In the genomic region with DNA sequence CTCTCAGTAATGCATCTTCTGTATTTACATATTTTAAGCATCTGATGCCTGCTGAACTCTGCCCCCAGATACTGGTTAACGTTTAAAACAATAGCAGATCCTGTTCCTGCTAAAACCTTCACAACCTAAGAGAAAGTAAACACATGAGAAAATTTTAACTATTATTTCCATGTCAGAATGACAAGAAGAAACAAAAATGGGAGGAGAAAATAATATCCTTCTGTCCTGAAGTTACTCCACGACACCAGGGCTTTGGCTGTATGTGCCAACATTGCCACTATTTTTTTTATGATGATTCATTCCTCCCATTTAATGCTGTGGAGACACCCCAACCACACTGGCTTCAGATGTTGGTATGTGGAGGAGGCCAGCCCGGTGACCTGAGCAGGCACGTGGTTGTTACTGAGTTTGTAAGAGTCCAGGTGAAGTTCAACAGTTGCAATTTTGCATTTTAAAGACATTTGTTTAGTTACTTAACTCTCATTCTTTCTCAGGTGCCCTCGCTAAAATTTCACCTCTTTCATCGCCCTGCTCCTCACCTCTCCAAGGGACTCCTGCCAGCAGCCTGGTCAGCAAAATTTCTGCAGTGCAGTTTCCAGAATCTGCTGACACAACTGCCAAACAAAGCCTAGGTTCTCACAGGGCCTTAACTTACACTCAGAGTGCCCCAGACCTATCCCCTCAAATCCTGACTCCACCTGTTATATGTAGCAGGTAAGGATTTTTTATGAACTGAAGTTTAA, we compare ENCODE assay signal across 10 cellular contexts.
DNase-seq lines count a peak whose midpoint lies in the region; ATAC-seq, FAIRE-seq and TF ChIP-seq lines count a peak whose summit lies in the region.
"Had no signal": no experiment of that assay in that cellular context is flagged by ENCODE, and none has a peak within 500 bp of the region (broad histone marks: within the 10 kb centered on the region; RNA-seq: fewer than 3 reads in every experiment).

No MANE protein-coding gene starts in this region.

- H3K79me2 ChIP-seq in HCT116 (ENCODE audit: insufficient read depth, low read length): no peaks in the 10 kb centered on the region
- no peaks in the 10 kb centered on the region for H3K79me2 ChIP-seq in astrocyte (ENCODE audit: insufficient read depth, low read length)

- no peaks in the 10 kb centered on the region for H3K9me3 Mint-ChIP-seq in astrocyte (ENCODE audit: unreplicated experiment)
- H3K9me3 Mint-ChIP-seq: nephron progenitor cell had no signal

- peaks cover 9% of the 10 kb centered on the region for H3K4me1 Mint-ChIP-seq in astrocyte (ENCODE audit: low read depth, unreplicated experiment)

- POLR2A ChIA-PET in HCT116 (lab: Charles Lee): no interaction called here

- TF ChIP-seq POLR2A in HCT116 (IDR thresholded peaks at IDR 0.05; ENCODE audit: borderline replicate concordance, extremely low read depth, insufficient read depth, insufficient read length) (no peak), prostate gland (IDR thresholded peaks at IDR 0.05) (no peak)

- H3K4me1 ChIP-seq in HCT116 (ENCODE audit: control insufficient read depth in 1 of 2, insufficient read depth in 2 of 2, low read length in 2 of 2) (peaks cover 6 to 7% of the 10 kb centered on the region in 2 experiments; a peak in 3 of 4 replicates), astrocyte (ENCODE audit: insufficient read depth, low read length) (peaks cover 4% of the 10 kb centered on the region), heart right ventricle (peaks cover 3 to 42% (median 21%) of the 10 kb centered on the region in 9 donors), prostate gland (replicated peaks) (peaks cover 13% of the 10 kb centered on the region)

- peak; percentile 62 for ATAC-seq in HCT116
- peak; percentile 49 to 88 (median 70) for ATAC-seq in heart right ventricle
- ATAC-seq in HG02870 (IDR thresholded peaks at IDR 0.05; ENCODE audit: unreplicated experiment): no peak
- ATAC-seq in GM21423 (IDR thresholded peaks at IDR 0.05; ENCODE audit: unreplicated experiment): no peak

- no peak overlapping the region for H3K27ac ChIP-seq in HCT116 (ENCODE audit: low read depth, low read length)
- no peak overlapping the region for H3K27ac ChIP-seq in astrocyte (ENCODE audit: low read depth, low read length)
- H3K27ac ChIP-seq in heart right ventricle: peak overlapping the region in 6 of 10 donors; percentile 3 to 58 (median 31)
- H3K27ac ChIP-seq in prostate gland: peak overlapping the region in 1 of 2 donors; percentile 14

- TF ChIP-seq RAD21 in HCT116 (IDR thresholded peaks at IDR 0.05; ENCODE audit: low read depth): no peak

- 35 to 38% methylated on average over 6 of the region's 6 CpGs for WGBS in heart right ventricle, 2 donors
- 26% methylated on average over 6 of the region's 6 CpGs for WGBS in prostate gland

- no peaks in the 10 kb centered on the region for H3K9me3 ChIP-seq in HCT116 (ENCODE audit: control insufficient read depth in 1 of 2, insufficient read depth in 1 of 2, low read depth in 1 of 2, low read length in 2 of 2)
- no peaks in the 10 kb centered on the region for H3K9me3 ChIP-seq in astrocyte (ENCODE audit: insufficient read depth, low read depth, low read length)
- H3K9me3 ChIP-seq in heart right ventricle: no peaks in the 10 kb centered on the region
- H3K9me3 ChIP-seq in prostate gland: no peaks in the 10 kb centered on the region

- H3K9ac ChIP-seq in HCT116 (ENCODE audit: low read length): no peak overlapping the region
- no peak overlapping the region for H3K9ac ChIP-seq in astrocyte (ENCODE audit: low read length)

- H3K36me3 ChIP-seq in HCT116 (ENCODE audit: control insufficient read depth in 1 of 2, insufficient read depth in 2 of 2, low read length in 2 of 2) (no peaks in the 10 kb centered on the region), astrocyte (ENCODE audit: insufficient read depth, low read length) (no peaks in the 10 kb centered on the region), heart right ventricle (peaks cover 0 to 49% (median 5%) of the 10 kb centered on the region in 9 donors), prostate gland (no peaks in the 10 kb centered on the region)

- H4K20me1 ChIP-seq in HCT116 (ENCODE audit: insufficient read depth) (no peaks in the 10 kb centered on the region), astrocyte (ENCODE audit: insufficient read depth, low read length) (no peaks in the 10 kb centered on the region)

- intact Hi-C loops in HCT116 (cut with micrococcal nuclease): no loop called here
- intact Hi-C loops in heart right ventricle (cut with DNase I): loop anchor here in 4 of 10 donors (10.0 kb wide), 3 partner anchors 715 to 885 kb away; no protein-coding TSS in a partner anchor
- intact Hi-C loops in prostate gland (cut with DNase I): loop anchor here (5.0 kb wide), 1 partner anchor 357 kb away; no protein-coding TSS in a partner anchor

- CTCF ChIA-PET in HCT116 (lab: Charles Lee): no interaction called here

- no peak overlapping the region for H3K27ac Mint-ChIP-seq in astrocyte (ENCODE audit: unreplicated experiment)

- peaks cover 1% of the 10 kb centered on the region for H3K36me3 Mint-ChIP-seq in astrocyte (ENCODE audit: low read depth, unreplicated experiment)

- no peak for FAIRE-seq in astrocyte (lab: Jason Lieb, UNC)

- H3K27me3 ChIP-seq in HCT116 (ENCODE audit: insufficient read depth, low read length) (no peaks in the 10 kb centered on the region), astrocyte (ENCODE audit: insufficient read depth, low read length) (no peaks in the 10 kb centered on the region), heart right ventricle (no peaks in the 10 kb centered on the region), prostate gland (replicated peaks; ENCODE audit: insufficient read depth) (no peaks in the 10 kb centered on the region)

- H2AFZ ChIP-seq in HCT116 (ENCODE audit: low read depth, low read length, poor library complexity, severe bottlenecking): peak overlapping the region; percentile 31
- H2AFZ ChIP-seq in astrocyte (ENCODE audit: low read depth, low read length): no peak overlapping the region

- DNase-seq in HCT116 (ENCODE audit: low read depth, low spot score) (no peak), astrocyte (ENCODE audit: low read depth) (peak; percentile 76), heart right ventricle (peak in 1 of 2 donors; percentile 35), prostate gland (ENCODE audit: low spot score) (peak; percentile 27), cerebellar nuclear complex (lab: John Stamatoyannopoulos, UW) (no peak), NCI-H82 (lab: John Stamatoyannopoulos, UW) (no peak)
- DNase-seq: NCI-H1092 treated with DMSO at 0.1 percent for 48 hours, nephron progenitor cell had no signal

- BruUV-seq in HCT116 (replicated peaks; lab: Mats Ljungman, UMichigan): no TSS peak

- H3K4me2 ChIP-seq in HCT116 (ENCODE audit: low read length): no peak overlapping the region; the same call in 1 of the 2 replicates
- H3K4me2 ChIP-seq in astrocyte (ENCODE audit: low read length): peak overlapping the region; percentile 16

- no peaks in the 10 kb centered on the region for H3K9me2 ChIP-seq in HCT116 (ENCODE audit: insufficient read depth)

- H3K4me3 ChIP-seq in HCT116 (replicated peaks in 1 of 2; ENCODE audit: low read depth in 1 of 2, low read length in 2 of 2): no peak overlapping the region
- H3K4me3 ChIP-seq in astrocyte (ENCODE audit: insufficient read depth, low read depth, low read length): no peak overlapping the region
- no peak overlapping the region for H3K4me3 ChIP-seq in heart right ventricle
- H3K4me3 ChIP-seq in prostate gland: no peak overlapping the region

- TF ChIP-seq CTCF in HCT116 (IDR thresholded peaks at IDR 0.05 in 2 of 3, conservative IDR thresholded peaks at IDR 0.05 in 1 of 3; ENCODE audit: borderline replicate concordance in 1 of 3, insufficient read depth in 1 of 3, low read depth in 2 of 3, low read length in 2 of 3) (no peak), astrocyte (IDR thresholded peaks at IDR 0.05; ENCODE audit: insufficient read depth, low read depth, low read length) (no peak), heart right ventricle (IDR thresholded peaks at IDR 0.05) (no peak), prostate gland (IDR thresholded peaks at IDR 0.05) (no peak)

- H3K4me3 Mint-ChIP-seq in astrocyte (ENCODE audit: unreplicated experiment): no peak overlapping the region
- H3K4me3 Mint-ChIP-seq: nephron progenitor cell had no signal

- H3K27me3 Mint-ChIP-seq in astrocyte (ENCODE audit: low read depth, unreplicated experiment): no peaks in the 10 kb centered on the region

- RAD21 ChIA-PET in HCT116 (lab: Charles Lee; ENCODE audit: low non-redundant PET in 1 of 2, low total read pairs in 2 of 2, uncharacterized antibody in 2 of 2, unreplicated experiment in 2 of 2): no interaction called here

TF ChIP-seq in HCT116, 20 proteins besides CTCF, POLR2A, EP300 and RAD21:
- TF ChIP-seq CBX3 (IDR thresholded peaks at IDR 0.05; ENCODE audit: low read depth): no peak

Comparison
In these comparisons a context has a peak if more than half of its experiments do, and no peak if none do; other contexts are left out.
1. ATAC-seq: peak in HCT116 (single experiment) and heart right ventricle (8 of 8); none in HG02870 (single experiment) and GM21423 (single experiment).
2. DNase-seq: peak in astrocyte (single experiment) and prostate gland (single experiment); none in HCT116 (single experiment), cerebellar nuclear complex (0 of 2) and NCI-H82 (single experiment).
3. H3K27ac ChIP-seq: peak in heart right ventricle (6 of 10); none in HCT116 (single experiment) and astrocyte (single experiment).